33 cellular contexts compared by ENCODE assay signal in genomic region chr16:79988089-79988488, GRCh38.
"Had no signal": no experiment of that assay in that cellular context is flagged by ENCODE, and none has a peak within 500 bp of the region (broad histone marks: within the 10 kb centered on the region; RNA-seq: fewer than 3 reads in every experiment).

No MANE protein-coding gene starts in this region.

- H3K27me3 Mint-ChIP-seq: activated CD4-positive, alpha-beta T cell treated with anti-CD3 and anti-CD28 coated beads, Interleukin-2, amount 10 ng/mL, durations not matched to agents 24 days and 14 days; activated naive CD8-positive, alpha-beta T cell treated with anti-CD3 and anti-CD28 coated beads for 36 hours; activated naive CD8-positive, alpha-beta T cell treated with anti-CD3 and anti-CD28 coated beads, Interleukin-2, amount 50 U/mL, for 24 hours had no signal

- H3K4me3 Mint-ChIP-seq: activated CD4-positive, alpha-beta memory T cell treated with anti-CD3 and anti-CD28 coated beads for 36 hours; activated CD4-positive, alpha-beta T cell treated with anti-CD3 and anti-CD28 coated beads for 36 hours; activated CD4-positive, alpha-beta T cell treated with anti-CD3 and anti-CD28 coated beads, Interleukin-2, amount 10 ng/mL, durations not matched to agents 24 days and 14 days; activated CD8-positive, alpha-beta memory T cell treated with anti-CD3 and anti-CD28 coated beads, Interleukin-2, amount 10 ng/mL, durations not matched to agents 7 days and 5 days; activated CD8-positive, alpha-beta T cell treated with anti-CD3 and anti-CD28 coated beads, Interleukin-2, amount 10 ng/mL, durations not matched to agents 7 days and 5 days; activated naive CD4-positive, alpha-beta T cell treated with anti-CD3 and anti-CD28 coated beads for 36 hours; activated naive CD4-positive, alpha-beta T cell treated with anti-CD3 and anti-CD28 coated beads, Interleukin-2, amount 50 U/mL, for 24 hours; activated naive CD8-positive, alpha-beta T cell treated with anti-CD3 and anti-CD28 coated beads for 36 hours; activated naive CD8-positive, alpha-beta T cell treated with anti-CD3 and anti-CD28 coated beads, Interleukin-2, amount 50 U/mL, for 24 hours; activated T-helper 1 cell treated with anti-CD3 and anti-CD28 coated beads, Interleukin-12 subunit alpha, Interleukin-12 subunit beta, Interleukin-2, Interleukin-4 antibody, amounts not matched to agents 30 ng/mL and 10 ng/mL and 1 ng/mL, durations not matched to agents 14 hours and 24 hours and 36 hours; brain; T-helper 17 cell; T-helper 2 cell treated with Interferon-gamma antibody and Interleukin-4, amounts not matched to agents 5 μg/mL and 100 μg/mL, for 36 hours had no signal

- H3K4me1 Mint-ChIP-seq: activated CD4-positive, alpha-beta T cell treated with anti-CD3 and anti-CD28 coated beads for 36 hours; activated CD4-positive, alpha-beta T cell treated with anti-CD3 and anti-CD28 coated beads, Interleukin-2, amount 10 ng/mL, durations not matched to agents 24 days and 14 days; activated CD8-positive, alpha-beta memory T cell treated with anti-CD3 and anti-CD28 coated beads, Interleukin-2, amount 10 ng/mL, durations not matched to agents 7 days and 5 days; activated naive CD4-positive, alpha-beta T cell treated with anti-CD3 and anti-CD28 coated beads, Interleukin-2, amount 50 U/mL, for 24 hours; activated naive CD8-positive, alpha-beta T cell treated with anti-CD3 and anti-CD28 coated beads for 36 hours; activated naive CD8-positive, alpha-beta T cell treated with anti-CD3 and anti-CD28 coated beads, Interleukin-2, amount 50 U/mL, for 24 hours; T-helper 17 cell had no signal

- H3K36me3 Mint-ChIP-seq: activated CD4-positive, alpha-beta memory T cell treated with anti-CD3 and anti-CD28 coated beads for 36 hours; activated CD8-positive, alpha-beta memory T cell treated with anti-CD3 and anti-CD28 coated beads, Interleukin-2, amount 10 ng/mL, durations not matched to agents 7 days and 5 days; activated naive CD4-positive, alpha-beta T cell treated with anti-CD3 and anti-CD28 coated beads, Interleukin-2, amount 50 U/mL, for 24 hours; activated naive CD8-positive, alpha-beta T cell treated with anti-CD3 and anti-CD28 coated beads for 36 hours; brain had no signal

- DNase-seq: activated CD4-positive, alpha-beta memory T cell treated with anti-CD3 and anti-CD28 coated beads for 36 hours; activated CD4-positive, alpha-beta T cell treated with anti-CD3 and anti-CD28 coated beads for 36 hours; activated CD4-positive, alpha-beta T cell treated with anti-CD3 and anti-CD28 coated beads, Interleukin-2, amount 10 ng/mL, durations not matched to agents 24 days and 14 days; activated CD4-positive, CD25-positive, alpha-beta regulatory T cell; activated CD4-positive, CD25-positive, alpha-beta regulatory T cell treated with anti-CD3 and anti-CD28 coated beads, Interleukin-2, amount 50 U/mL, for 72 hours; activated CD8-positive, alpha-beta memory T cell treated with anti-CD3 and anti-CD28 coated beads, Interleukin-2, amount 10 ng/mL, durations not matched to agents 7 days and 5 days; activated CD8-positive, alpha-beta memory T cell treated with anti-CD3 and anti-CD28 coated beads, Interleukin-2, amount 50 U/mL, for 4 hours; activated CD8-positive, alpha-beta T cell treated with anti-CD3 and anti-CD28 coated beads, Interleukin-2, amount 10 ng/mL, durations not matched to agents 7 days and 5 days; activated effector memory CD4-positive, alpha-beta T cell treated with anti-CD3 and anti-CD28 coated beads, Interleukin-2, amount 50 U/mL, for 16 hours; activated naive CD4-positive, alpha-beta T cell treated with anti-CD3 and anti-CD28 coated beads for 36 hours; activated naive CD8-positive, alpha-beta T cell treated with anti-CD3 and anti-CD28 coated beads for 36 hours; activated naive CD8-positive, alpha-beta T cell treated with anti-CD3 and anti-CD28 coated beads, Interleukin-2, amount 50 U/mL, for 24 hours; activated T-cell treated with anti-CD3 and anti-CD28 coated beads, Interleukin-2, amount 50 U/mL, for 1 hour; activated T-cell treated with anti-CD3 and anti-CD28 coated beads, Interleukin-2, amount 50 U/mL, for 48 hours; adrenal gland; amygdala; aorta; central memory CD4-positive, alpha-beta T cell; cerebellar nuclear complex; colonic mucosa; effector CD8-positive, alpha-beta T cell; esophagus squamous epithelium; foreskin melanocyte; heart right ventricle; T-helper 1 cell; T-helper 17 cell; T1000 had no signal

- H3K27ac Mint-ChIP-seq: activated CD4-positive, alpha-beta memory T cell treated with anti-CD3 and anti-CD28 coated beads for 36 hours; activated CD4-positive, alpha-beta T cell treated with anti-CD3 and anti-CD28 coated beads for 36 hours; activated CD4-positive, alpha-beta T cell treated with anti-CD3 and anti-CD28 coated beads, Interleukin-2, amount 10 ng/mL, durations not matched to agents 24 days and 14 days; activated CD8-positive, alpha-beta memory T cell treated with anti-CD3 and anti-CD28 coated beads, Interleukin-2, amount 10 ng/mL, durations not matched to agents 7 days and 5 days; activated CD8-positive, alpha-beta T cell treated with anti-CD3 and anti-CD28 coated beads, Interleukin-2, amount 10 ng/mL, durations not matched to agents 7 days and 5 days; activated naive CD4-positive, alpha-beta T cell treated with anti-CD3 and anti-CD28 coated beads for 36 hours; activated naive CD4-positive, alpha-beta T cell treated with anti-CD3 and anti-CD28 coated beads, Interleukin-2, amount 50 U/mL, for 24 hours; activated naive CD8-positive, alpha-beta T cell treated with anti-CD3 and anti-CD28 coated beads for 36 hours; activated naive CD8-positive, alpha-beta T cell treated with anti-CD3 and anti-CD28 coated beads, Interleukin-2, amount 50 U/mL, for 24 hours; activated T-helper 1 cell treated with anti-CD3 and anti-CD28 coated beads, Interleukin-12 subunit alpha, Interleukin-12 subunit beta, Interleukin-2, Interleukin-4 antibody, amounts not matched to agents 30 ng/mL and 10 ng/mL and 1 ng/mL, durations not matched to agents 14 hours and 24 hours and 36 hours; activated T-helper 2 cell treated with anti-CD3 and anti-CD28 coated beads, Interferon-gamma antibody, Interleukin-2, Interleukin-4, amounts not matched to agents 10 μg/mL and 5 μg/mL and 100 μg/mL, durations not matched to agents 14 hours and 24 hours and 36 hours; brain; T-helper 17 cell; T-helper 2 cell treated with Interferon-gamma antibody and Interleukin-4, amounts not matched to agents 5 μg/mL and 100 μg/mL, for 36 hours had no signal

- ATAC-seq: activated CD4-positive, alpha-beta T cell treated with anti-CD3 and anti-CD28 coated beads for 36 hours; activated CD8-positive, alpha-beta memory T cell treated with anti-CD3 and anti-CD28 coated beads, Interleukin-2, amount 10 ng/mL, durations not matched to agents 7 days and 5 days; activated CD8-positive, alpha-beta T cell treated with anti-CD3 and anti-CD28 coated beads, Interleukin-2, amount 10 ng/mL, durations not matched to agents 7 days and 5 days; activated naive CD8-positive, alpha-beta T cell treated with anti-CD3 and anti-CD28 coated beads, Interleukin-2, amount 50 U/mL, for 24 hours; gastroesophageal sphincter; heart right ventricle; T-helper 17 cell had no signal

- H3K9me3 Mint-ChIP-seq: activated CD4-positive, alpha-beta memory T cell treated with anti-CD3 and anti-CD28 coated beads for 36 hours; activated CD4-positive, alpha-beta T cell treated with anti-CD3 and anti-CD28 coated beads, Interleukin-2, amount 10 ng/mL, durations not matched to agents 24 days and 14 days; activated naive CD4-positive, alpha-beta T cell treated with anti-CD3 and anti-CD28 coated beads for 36 hours; activated naive CD4-positive, alpha-beta T cell treated with anti-CD3 and anti-CD28 coated beads, Interleukin-2, amount 50 U/mL, for 24 hours; activated naive CD8-positive, alpha-beta T cell treated with anti-CD3 and anti-CD28 coated beads for 36 hours; activated naive CD8-positive, alpha-beta T cell treated with anti-CD3 and anti-CD28 coated beads, Interleukin-2, amount 50 U/mL, for 24 hours; activated T-helper 1 cell treated with anti-CD3 and anti-CD28 coated beads, Interleukin-12 subunit alpha, Interleukin-12 subunit beta, Interleukin-2, Interleukin-4 antibody, amounts not matched to agents 30 ng/mL and 10 ng/mL and 1 ng/mL, durations not matched to agents 14 hours and 24 hours and 36 hours; activated T-helper 2 cell treated with anti-CD3 and anti-CD28 coated beads, Interferon-gamma antibody, Interleukin-2, Interleukin-4, amounts not matched to agents 10 μg/mL and 5 μg/mL and 100 μg/mL, durations not matched to agents 14 hours and 24 hours and 36 hours; T-helper 2 cell treated with Interferon-gamma antibody and Interleukin-4, amounts not matched to agents 5 μg/mL and 100 μg/mL, for 36 hours had no signal
